17 cellular contexts compared by ENCODE assay signal in genomic region chr5:9661316-9662015, GRCh38. TPM values are rescaled to one million over a fixed set of nuclear protein-coding genes. Genes with fewer than 3 reads are reported as not detected.
DNase-seq lines count a peak whose midpoint lies in the region; ATAC-seq and TF ChIP-seq lines count a peak whose summit lies in the region.
"Had no signal": no experiment of that assay in that cellular context is flagged by ENCODE, and none has a peak within 500 bp of the region (broad histone marks: within the 10 kb centered on the region; RNA-seq: fewer than 3 reads in every experiment).

No MANE protein-coding gene starts in this region.

- H3K27me3 ChIP-seq in mesendoderm (ENCODE audit: insufficient read depth, low read length, poor library complexity) (no peaks in the 10 kb centered on the region), testis (no peaks in the 10 kb centered on the region)

- H3K4me2 ChIP-seq in mesendoderm (ENCODE audit: low read length) = no peak overlapping the region

- peaks cover 2% of the 10 kb centered on the region; the same call in 1 of the 2 replicates for H3K27me3 Mint-ChIP-seq in HFFc6 (ENCODE audit: insufficient read depth)
- no peaks in the 10 kb centered on the region for H3K27me3 Mint-ChIP-seq in chondrocyte (ENCODE audit: low read depth)
- H3K27me3 Mint-ChIP-seq in activated T-cell treated with anti-CD3 and anti-CD28 coated beads, Interleukin-2, amount 50 U/mL, for 24 hours = no peaks in the 10 kb centered on the region

- peak overlapping the region; percentile 38; the same call in 1 of the 2 replicates for H3K4me3 Mint-ChIP-seq in HFFc6
- no peak overlapping the region for H3K4me3 Mint-ChIP-seq in chondrocyte (ENCODE audit: unreplicated experiment)
- no peak overlapping the region for H3K4me3 Mint-ChIP-seq in activated T-cell treated with anti-CD3 and anti-CD28 coated beads, Interleukin-2, amount 50 U/mL, for 24 hours
- H3K4me3 Mint-ChIP-seq: T-cell had no signal

- intact Hi-C loops in testis (cut with DNase I; ENCODE audit: low total_unique reads) = no loop called here

- no peak for TF ChIP-seq POLR2A in testis (IDR thresholded peaks at IDR 0.05)

- H3K27ac ChIP-seq in mesendoderm (ENCODE audit: low read depth, low read length) = no peak overlapping the region
- no peak overlapping the region for H3K27ac ChIP-seq in testis

- no peaks in the 10 kb centered on the region for H3K79me1 ChIP-seq in mesendoderm (ENCODE audit: low read length)

- H3K9me3 Mint-ChIP-seq in HFFc6 = no peaks in the 10 kb centered on the region
- peaks cover 8% of the 10 kb centered on the region for H3K9me3 Mint-ChIP-seq in chondrocyte (ENCODE audit: low read depth)
- H3K9me3 Mint-ChIP-seq in activated T-cell treated with anti-CD3 and anti-CD28 coated beads, Interleukin-2, amount 50 U/mL, for 24 hours = peaks cover 4% of the 10 kb centered on the region

- no peak overlapping the region for H4K8ac ChIP-seq in mesendoderm (ENCODE audit: low read depth, low read length)

- H3K4me3 ChIP-seq in mesendoderm (ENCODE audit: low read length) = no peak overlapping the region
- H3K4me3 ChIP-seq in testis = no peak overlapping the region

- no peak overlapping the region for H3K56ac ChIP-seq in mesendoderm (ENCODE audit: low read length)

- H3K36me3 ChIP-seq in mesendoderm (ENCODE audit: control insufficient read depth, insufficient read depth, low read length) = no peaks in the 10 kb centered on the region
- no peaks in the 10 kb centered on the region for H3K36me3 ChIP-seq in testis (ENCODE audit: low read depth, missing control alignments)

- H2BK5ac ChIP-seq in mesendoderm (ENCODE audit: low read length) = no peak overlapping the region

- H2BK120ac ChIP-seq in mesendoderm (ENCODE audit: low read depth, low read length) = no peak overlapping the region

- H3K4me1 Mint-ChIP-seq in HFFc6 (ENCODE audit: low read depth) = peaks cover 52% of the 10 kb centered on the region
- peaks cover 43% of the 10 kb centered on the region for H3K4me1 Mint-ChIP-seq in chondrocyte (ENCODE audit: low read depth)
- no peaks in the 10 kb centered on the region for H3K4me1 Mint-ChIP-seq in activated T-cell treated with anti-CD3 and anti-CD28 coated beads, Interleukin-2, amount 50 U/mL, for 24 hours (ENCODE audit: low read depth)
- H3K4me1 Mint-ChIP-seq: T-cell had no signal

- peak overlapping the region; percentile 70 for H3K27ac Mint-ChIP-seq in HFFc6
- H3K27ac Mint-ChIP-seq in chondrocyte (ENCODE audit: unreplicated experiment) = peak overlapping the region; percentile 9
- H3K27ac Mint-ChIP-seq in activated T-cell treated with anti-CD3 and anti-CD28 coated beads, Interleukin-2, amount 50 U/mL, for 24 hours = no peak overlapping the region
- H3K27ac Mint-ChIP-seq: T-cell had no signal

- DNase-seq in AG08395 (ENCODE audit: low spot score) = peak; percentile 38
- DNase-seq in HFFc6 = peak; percentile 35
- DNase-seq in chondrocyte (ENCODE audit: low spot score) = no peak
- peak; percentile 23 for DNase-seq in mesendoderm
- no peak for DNase-seq in activated T-cell treated with anti-CD3 and anti-CD28 coated beads, Interleukin-2, amount 50 U/mL, for 24 hours
- DNase-seq in testis = no peak
- DNase-seq: 8988T, DMS53, NCI-H1436 treated with DMSO at 0.1 percent for 48 hours, NCI-H2107, NCI-H345, PC-3, T-cell had no signal

- peak overlapping the region; percentile 91 for H3K4ac ChIP-seq in mesendoderm (ENCODE audit: low read depth, low read length)

- no peak overlapping the region for H3K9ac ChIP-seq in mesendoderm (ENCODE audit: low read length)

- H2BK15ac ChIP-seq in mesendoderm (replicated peaks; ENCODE audit: low read depth) = no peak overlapping the region

- peak overlapping the region; percentile 15 for H3K18ac ChIP-seq in mesendoderm (ENCODE audit: low read length)

- H3K36me3 Mint-ChIP-seq in HFFc6 (ENCODE audit: low read depth) (no peaks in the 10 kb centered on the region), chondrocyte (ENCODE audit: low read depth) (peaks cover 3% of the 10 kb centered on the region)
- no peaks in the 10 kb centered on the region for H3K36me3 Mint-ChIP-seq in activated T-cell treated with anti-CD3 and anti-CD28 coated beads, Interleukin-2, amount 50 U/mL, for 24 hours (ENCODE audit: low read depth)
- H3K36me3 Mint-ChIP-seq: T-cell had no signal

- H2AK5ac ChIP-seq in mesendoderm (ENCODE audit: low read length) = no peak overlapping the region

- H3K23ac ChIP-seq in mesendoderm (ENCODE audit: low read length) = no peak overlapping the region

- no peaks in the 10 kb centered on the region for H3K4me1 ChIP-seq in mesendoderm (ENCODE audit: control insufficient read depth, low read depth, low read length)
- H3K4me1 ChIP-seq in testis = no peaks in the 10 kb centered on the region

- H3K79me2 ChIP-seq in mesendoderm (ENCODE audit: control insufficient read depth, insufficient read depth, low read length) = no peaks in the 10 kb centered on the region

- TF ChIP-seq CTCF in HFFc6 (IDR thresholded peaks at IDR 0.05) (no peak), chondrocyte (IDR thresholded peaks at IDR 0.05) (no peak), testis (IDR thresholded peaks at IDR 0.05) (no peak)

- H3K9me3 ChIP-seq in testis = no peaks in the 10 kb centered on the region

- WGBS in mesendoderm (ENCODE audit: extremely low coverage, insufficient coverage, low lambda C conversion rate) = no CpG with 5 or more reads among the region's 6 CpGs
- 47 to 56% methylated on average over 6 of the region's 6 CpGs for WGBS in testis, 2 donors

- no peak overlapping the region for H4K5ac ChIP-seq in mesendoderm (ENCODE audit: low read length)

- ATAC-seq in GM21717 (IDR thresholded peaks at IDR 0.05; ENCODE audit: unreplicated experiment) = no peak
- no peak for ATAC-seq in HG03469 (IDR thresholded peaks at IDR 0.05; ENCODE audit: unreplicated experiment)
- ATAC-seq: PC-3, T-cell had no signal

RNA-seq across cellular contexts. Expression of gene TAS2R1, which starts 31.3 kb away (rescaled TPM):
- total RNA-seq in HFFc6 (2021; fragmentation: NEBNext Ultra II Directional; extraction: Animal tissue kit (Norgen Biotek cat#: 25700)) = under 1 TPM in 1 of 6 experiments, not detected in 5; 0.41 TPM
- total RNA-seq in chondrocyte (1.6 to 1.7 TPM in 2 of 3 replicates, not detected in the other), testis (1 to 10 TPM in 1 of 2 donors, under 1 TPM in 1; 0.50 to 1.3 TPM)
- 0.03 TPM for polyA plus RNA-seq in mesendoderm (2013, experiment 1 of 2)
- not detected for polyA plus RNA-seq in mesendoderm (2013, experiment 2 of 2)
- polyA plus RNA-seq in testis (ENCODE audit: insufficient read depth, low read depth, low replicate concordance) = 1.1 TPM
- total RNA-seq: HT1080, PC-3, SK-MEL-5, T-cell had no signal

Comparison
In these comparisons a context has a peak if more than half of its experiments do, and no peak if none do; other contexts are left out.
1. DNase-seq: peak in AG08395 (single experiment), HFFc6 (single experiment) and mesendoderm (single experiment); none in chondrocyte (single experiment), activated T-cell treated with anti-CD3 and anti-CD28 coated beads, Interleukin-2, amount 50 U/mL, for 24 hours (single experiment) and testis (single experiment).